Comparison of ENCODE assay signal across 27 cellular contexts in the genomic region with DNA sequence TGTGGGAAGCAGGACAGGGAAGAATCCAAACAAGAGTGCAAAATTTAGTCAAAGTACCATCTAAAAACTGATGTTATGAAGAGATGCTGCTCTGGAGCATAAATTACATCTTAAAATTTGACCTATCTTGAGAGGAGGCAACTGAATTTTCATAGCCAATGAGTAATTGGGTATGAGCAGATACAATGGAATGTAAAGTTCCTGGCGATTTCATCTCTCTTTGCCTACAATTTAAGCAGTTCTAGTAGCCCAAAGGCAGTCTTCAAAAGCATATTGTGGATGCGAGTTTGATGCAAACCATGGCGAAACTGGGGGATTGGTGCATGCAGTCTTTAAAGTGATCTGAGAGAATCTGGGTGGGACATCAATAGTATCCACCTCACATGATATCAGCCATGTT.
DNase-seq lines count a peak whose midpoint lies in the region; ATAC-seq and TF ChIP-seq lines count a peak whose summit lies in the region.
"Had no signal": no experiment of that assay in that cellular context is flagged by ENCODE, and none has a peak within 500 bp of the region (broad histone marks: within the 10 kb centered on the region; RNA-seq: fewer than 3 reads in every experiment).

No MANE protein-coding gene starts in this region.

- H3K36me3 Mint-ChIP-seq in MCF 10A (ENCODE audit: insufficient read depth, unreplicated experiment): no peaks in the 10 kb centered on the region
- H3K36me3 Mint-ChIP-seq in neural progenitor cell: no peaks in the 10 kb centered on the region
- H3K36me3 Mint-ChIP-seq: CD4-positive, alpha-beta memory T cell; T-cell had no signal

- TF ChIP-seq CTCF in MCF 10A (IDR thresholded peaks at IDR 0.05; ENCODE audit: unreplicated experiment): no peak
- no peak for TF ChIP-seq CTCF in mammary epithelial cell (conservative IDR thresholded peaks at IDR 0.05 in 1 of 2, IDR thresholded peaks at IDR 0.05 in 1 of 2; ENCODE audit: extremely low read depth in 1 of 2, insufficient read depth in 1 of 2, low read depth in 1 of 2, low read length in 2 of 2)
- TF ChIP-seq CTCF in neural progenitor cell (IDR thresholded peaks at IDR 0.05): no peak

- peak; percentile 73 for ATAC-seq in SK-N-SH treated with all-trans-retinoic acid at 6 μM for 48 hours
- ATAC-seq in GM21737 (IDR thresholded peaks at IDR 0.05; ENCODE audit: unreplicated experiment): no peak
- ATAC-seq: heart right ventricle, left colon, T-cell had no signal

- H3K4me1 ChIP-seq in mammary epithelial cell (ENCODE audit: insufficient read depth, low read length): no peaks in the 10 kb centered on the region
- H3K4me1 ChIP-seq in neural progenitor cell: no peaks in the 10 kb centered on the region
- H3K4me1 ChIP-seq: heart right ventricle, prostate gland, tibial nerve had no signal

- H3K27ac ChIP-seq in mammary epithelial cell (ENCODE audit: insufficient read depth, low read depth, low read length) (no peak overlapping the region), neural progenitor cell (no peak overlapping the region)
- H3K27ac ChIP-seq: 22Rv1, heart right ventricle, neutrophil, prostate gland, tibial nerve had no signal

- H3K36me3 ChIP-seq in mammary epithelial cell (ENCODE audit: insufficient read depth, low read length) (no peaks in the 10 kb centered on the region), neural progenitor cell (no peaks in the 10 kb centered on the region)
- H3K36me3 ChIP-seq: heart right ventricle, neutrophil, prostate gland, tibial nerve had no signal

- in situ Hi-C loops in mammary epithelial cell (cut with MboI; ENCODE audit: low sequenced_read_pairs in 2 of 2): no loop called here

- H3K4me3 Mint-ChIP-seq in MCF 10A (ENCODE audit: unreplicated experiment) (no peak overlapping the region), neural progenitor cell (no peak overlapping the region)
- H3K4me3 Mint-ChIP-seq: CD4-positive, alpha-beta memory T cell; T-cell had no signal

- H3K4me2 ChIP-seq in mammary epithelial cell (ENCODE audit: insufficient read depth, low read depth, low read length) (no peak overlapping the region), neural progenitor cell (no peak overlapping the region)

- no peaks in the 10 kb centered on the region for H3K9me3 ChIP-seq in mammary epithelial cell (replicated peaks; ENCODE audit: insufficient read depth, low read length)
- H3K9me3 ChIP-seq in neural progenitor cell (ENCODE audit: low read depth): no peaks in the 10 kb centered on the region
- H3K9me3 ChIP-seq: neutrophil, prostate gland had no signal

- POLR2A ChIA-PET in MCF 10A (lab: Yijun Ruan, JAX): no interaction called here

- WGBS in mammary epithelial cell (ENCODE audit: low coverage, missing lambda C conversion rate): 46% methylated on average over 3 of the region's 3 CpGs

- H3K9me3 Mint-ChIP-seq in MCF 10A (ENCODE audit: unreplicated experiment) (no peaks in the 10 kb centered on the region), neural progenitor cell (peaks cover 6% of the 10 kb centered on the region)

- no peaks in the 10 kb centered on the region for H3F3A ChIP-seq in neural progenitor cell (ENCODE audit: low read depth)

- H3K27ac Mint-ChIP-seq in MCF 10A (ENCODE audit: low read depth, unreplicated experiment): peak overlapping the region; percentile 3
- no peak overlapping the region for H3K27ac Mint-ChIP-seq in neural progenitor cell
- H3K27ac Mint-ChIP-seq: CD4-positive, alpha-beta memory T cell; T-cell had no signal

- H3K9ac ChIP-seq in mammary epithelial cell (ENCODE audit: insufficient read depth, low read length): no peak overlapping the region
- no peak overlapping the region for H3K9ac ChIP-seq in neural progenitor cell

- dilution Hi-C loops in mammary epithelial cell (cut with HindIII; ENCODE audit: low sequenced_read_pairs): no loop called here

- CTCF ChIA-PET in MCF 10A (lab: Yijun Ruan, JAX): no interaction called here
- CTCF ChIA-PET in mammary epithelial cell (lab: Charles Lee; ENCODE audit: low non-redundant PET): no interaction called here

- H3K27me3 Mint-ChIP-seq in MCF 10A (ENCODE audit: insufficient read depth, unreplicated experiment): no peaks in the 10 kb centered on the region
- H3K27me3 Mint-ChIP-seq in neural progenitor cell (ENCODE audit: insufficient read depth, low read depth): no peaks in the 10 kb centered on the region
- H3K27me3 Mint-ChIP-seq: CD4-positive, alpha-beta memory T cell; T-cell had no signal

- H3K27me3 ChIP-seq in mammary epithelial cell (ENCODE audit: insufficient read depth, low read length) (no peaks in the 10 kb centered on the region), neural progenitor cell (no peaks in the 10 kb centered on the region)
- H3K27me3 ChIP-seq: heart right ventricle, neutrophil, tibial nerve had no signal

- BruUV-seq in MCF 10A (replicated peaks; lab: Mats Ljungman, UMichigan): no TSS peak
- no TSS peak for BruUV-seq in mammary epithelial cell (replicated peaks; lab: Mats Ljungman, UMichigan)

- intact Hi-C loops in MCF 10A (cut with micrococcal nuclease): no loop called here
- intact Hi-C loops in mammary epithelial cell (cut with micrococcal nuclease): no loop called here

- H4K20me1 ChIP-seq in mammary epithelial cell (ENCODE audit: insufficient read depth, low read length) (no peaks in the 10 kb centered on the region), neural progenitor cell (ENCODE audit: low read depth) (no peaks in the 10 kb centered on the region)

- H2AFZ ChIP-seq in mammary epithelial cell (ENCODE audit: low read depth, low read length): no peak overlapping the region
- no peak overlapping the region for H2AFZ ChIP-seq in neural progenitor cell (replicated peaks)

- H3K4me1 Mint-ChIP-seq in MCF 10A (ENCODE audit: insufficient read depth, unreplicated experiment) (no peaks in the 10 kb centered on the region), neural progenitor cell (no peaks in the 10 kb centered on the region)
- H3K4me1 Mint-ChIP-seq: CD4-positive, alpha-beta memory T cell; T-cell had no signal

- peak; percentile 18 for DNase-seq in MCF 10A (ENCODE audit: unreplicated experiment)
- no peak for DNase-seq in mammary epithelial cell
- peak; percentile 83 for DNase-seq in fibroblast of peridontal ligament (ENCODE audit: extremely low read depth)
- no peak for DNase-seq in neural progenitor cell (ENCODE audit: low spot score)
- no peak for DNase-seq in SHP77 (lab: John Stamatoyannopoulos, UW)
- no peak for DNase-seq in NCI-H2196 treated with DMSO at 0.1 percent for 48 hours (lab: John Stamatoyannopoulos, UW; ENCODE audit: unreplicated experiment)
- DNase-seq: activated gamma-delta T cell treated with Interleukin-2 at 50 U/mL for 16 hours; activated T-cell treated with anti-CD3 and anti-CD28 coated beads, Interleukin-2, amount 50 U/mL, for 1 hour; AML-193; caudate nucleus; CD4-positive, alpha-beta memory T cell; dermis blood vessel endothelial cell; DMS153; heart right ventricle; left colon; mesenchymal stem cell; NCI-H1092 treated with DMSO at 0.1 percent for 48 hours; NCI-H2029; NCI-H446; OCI-M1; T-cell had no signal

- H3K79me2 ChIP-seq in mammary epithelial cell (ENCODE audit: insufficient read depth, low read length) (no peaks in the 10 kb centered on the region), neural progenitor cell (ENCODE audit: low read depth) (no peaks in the 10 kb centered on the region)

- H3K4me3 ChIP-seq in mammary epithelial cell (replicated peaks in 1 of 3; ENCODE audit: insufficient read depth in 1 of 3, low read depth in 2 of 3, low read length in 3 of 3) (no peak overlapping the region), neural progenitor cell (no peak overlapping the region)
- H3K4me3 ChIP-seq: heart right ventricle, prostate gland, tibial nerve had no signal

TF ChIP-seq in SK-N-SH treated with all-trans-retinoic acid at 6 μM for 48 hours, 23 proteins besides CTCF, POLR2A, EP300 and RAD21 (continues in another document):
- TF ChIP-seq PPARA (CRISPR knock-in tag; IDR thresholded peaks at IDR 0.05; ENCODE audit: borderline replicate concordance): no peak
- no peak for TF ChIP-seq TSHZ2 (CRISPR knock-in tag; IDR thresholded peaks at IDR 0.05)
- TF ChIP-seq ZFP3 (CRISPR knock-in tag; IDR thresholded peaks at IDR 0.05): no peak
- no peak for TF ChIP-seq ZFP30 (CRISPR knock-in tag; IDR thresholded peaks at IDR 0.05)
- TF ChIP-seq SNAI2 (CRISPR knock-in tag; IDR thresholded peaks at IDR 0.05): no peak
- TF ChIP-seq CREB5 (CRISPR knock-in tag; IDR thresholded peaks at IDR 0.05; ENCODE audit: low read depth): no peak
- TF ChIP-seq ISL1 (CRISPR knock-in tag; IDR thresholded peaks at IDR 0.05): no peak
- no peak for TF ChIP-seq CSDC2 (CRISPR knock-in tag; IDR thresholded peaks at IDR 0.05)

Comparison
In these comparisons a context has a peak if more than half of its experiments do, and no peak if none do; other contexts are left out.
1. DNase-seq: peak in MCF 10A (single experiment) and fibroblast of peridontal ligament (single experiment); none in mammary epithelial cell (single experiment), neural progenitor cell (single experiment), SHP77 (0 of 2) and NCI-H2196 treated with DMSO at 0.1 percent for 48 hours (single experiment).